Comparison of ENCODE assay signal across 6 cellular contexts in genomic region chr11:65613091-65613928, GRCh38.
DNase-seq lines count a peak whose midpoint lies in the region; ATAC-seq and TF ChIP-seq lines count a peak whose summit lies in the region.

No MANE protein-coding gene starts in this region.

- peak overlapping the region; percentile 77 for H3K4me3 ChIP-seq in parathyroid adenoma (ENCODE audit: low read depth, low read length)

- H3K27ac ChIP-seq in cingulate gyrus (ENCODE audit: low read depth, low read length) (peak overlapping the region; percentile 100), parathyroid adenoma (peak overlapping the region; percentile 80)

- no peaks in the 10 kb centered on the region for H3K79me2 ChIP-seq in parathyroid adenoma

- DNase-seq in DMS53 (lab: John Stamatoyannopoulos, UW) (peak; percentile 61), DMS53 treated with DMSO at 0.1 percent for 48 hours (lab: John Stamatoyannopoulos, UW; ENCODE audit: unreplicated experiment) (no peak), islet precursor cell (no peak)

- peaks cover 5% of the 10 kb centered on the region for H3K4me1 ChIP-seq in parathyroid adenoma

- no peaks in the 10 kb centered on the region for H3K36me3 ChIP-seq in parathyroid adenoma (ENCODE audit: control insufficient read depth, insufficient read depth, low read length)

- no peaks in the 10 kb centered on the region for H3K27me3 ChIP-seq in parathyroid adenoma (ENCODE audit: control insufficient read depth, insufficient read depth, low read length)

- H2AFZ ChIP-seq in parathyroid adenoma = peak overlapping the region; percentile 59

- TF ChIP-seq CTCF in parathyroid adenoma (IDR thresholded peaks at IDR 0.05) = no peak

- H3K9ac ChIP-seq in parathyroid adenoma = no peak overlapping the region

- no peaks in the 10 kb centered on the region for H3K9me3 ChIP-seq in parathyroid adenoma (ENCODE audit: control insufficient read depth, low read length)

- ATAC-seq in HG02588 (IDR thresholded peaks at IDR 0.05; ENCODE audit: unreplicated experiment) = no peak

- peak overlapping the region; percentile 85 for H3K4me2 ChIP-seq in parathyroid adenoma (ENCODE audit: low read length)
